8 cellular contexts compared by ENCODE assay signal in genomic region chr11:72813740-72814138, GRCh38. TPM values are rescaled to one million over a fixed set of nuclear protein-coding genes. Genes with fewer than 3 reads are reported as not detected.
DNase-seq lines count a peak whose midpoint lies in the region; ATAC-seq, FAIRE-seq and TF ChIP-seq lines count a peak whose summit lies in the region.

No MANE protein-coding gene starts in this region.

- H3K9me3 ChIP-seq in osteoblast (ENCODE audit: low read depth, low read length), result no peaks in the 10 kb centered on the region

- peak overlapping the region; percentile 97 for H3K27ac ChIP-seq in osteoblast (ENCODE audit: low read depth, low read length)

- FAIRE-seq in frontal cortex (lab: Jason Lieb, UNC), result no peak

- no peaks in the 10 kb centered on the region for H3K27me3 Mint-ChIP-seq in activated T-cell treated with anti-CD3 and anti-CD28 coated beads, Interleukin-2, amount 50 U/mL, for 4 hours (ENCODE audit: low read depth)

- H3K4me3 Mint-ChIP-seq in activated T-cell treated with anti-CD3 and anti-CD28 coated beads, Interleukin-2, amount 50 U/mL, for 4 hours, result peak overlapping the region; percentile 99

- TF ChIP-seq CTCF in osteoblast (IDR thresholded peaks at IDR 0.05; ENCODE audit: extremely low read depth, low read depth, low read length), result no peak

- peak overlapping the region; percentile 79 for H3K4me3 ChIP-seq in osteoblast (ENCODE audit: insufficient read depth, low read length)

- peaks cover 20% of the 10 kb centered on the region for H3K36me3 Mint-ChIP-seq in activated T-cell treated with anti-CD3 and anti-CD28 coated beads, Interleukin-2, amount 50 U/mL, for 4 hours (ENCODE audit: insufficient read depth)

- H3K4me1 ChIP-seq in osteoblast (ENCODE audit: insufficient read depth, low read length), result peaks cover 31% of the 10 kb centered on the region

- peaks cover 34% of the 10 kb centered on the region for H3K79me2 ChIP-seq in osteoblast (ENCODE audit: insufficient read depth, low read length)

- peak; percentile 42 for ATAC-seq in GM19351 (IDR thresholded peaks at IDR 0.05; ENCODE audit: unreplicated experiment)
- peak; percentile 29 for ATAC-seq in HG03378 (IDR thresholded peaks at IDR 0.05; ENCODE audit: unreplicated experiment)
- peak; percentile 67 to 69 for ATAC-seq in activated T-cell treated with anti-CD3 and anti-CD28 coated beads, Interleukin-2, amount 50 U/mL, for 4 hours

- H3K4me1 Mint-ChIP-seq in activated T-cell treated with anti-CD3 and anti-CD28 coated beads, Interleukin-2, amount 50 U/mL, for 4 hours (ENCODE audit: low read depth), result peaks cover 44% of the 10 kb centered on the region

- H2AFZ ChIP-seq in osteoblast (ENCODE audit: low read length), result peak overlapping the region; percentile 88

- no peaks in the 10 kb centered on the region for H3K9me3 Mint-ChIP-seq in activated T-cell treated with anti-CD3 and anti-CD28 coated beads, Interleukin-2, amount 50 U/mL, for 4 hours

- DNase-seq in DMS79 treated with DMSO at 0.1 percent for 48 hours (lab: John Stamatoyannopoulos, UW), result peak; percentile 90
- DNase-seq in NCI-H510A treated with DMSO at 0.1 percent for 48 hours (lab: John Stamatoyannopoulos, UW), result peak; percentile 91
- no peak for DNase-seq in activated T-cell treated with anti-CD3 and anti-CD28 coated beads, Interleukin-2, amount 50 U/mL, for 4 hours
- DNase-seq in frontal cortex (ENCODE audit: low spot score in 2 of 2), result peak; percentile 85 to 89
- no peak for DNase-seq in osteoblast (ENCODE audit: insufficient read length, low spot score, missing footprints)
- DNase-seq in T1000 (lab: John Stamatoyannopoulos, UW), result no peak

- H3K36me3 ChIP-seq in osteoblast (ENCODE audit: insufficient read depth, low read length), result peaks cover 21% of the 10 kb centered on the region

- H3K4me2 ChIP-seq in osteoblast (ENCODE audit: insufficient read depth, low read length), result peak overlapping the region; percentile 90

- H3K27me3 ChIP-seq in osteoblast (ENCODE audit: insufficient read depth, low read length), result no peaks in the 10 kb centered on the region

- peaks cover 6% of the 10 kb centered on the region for H4K20me1 ChIP-seq in osteoblast (ENCODE audit: insufficient read depth, low read length)

RNA-seq across cellular contexts. Expression of gene ATG16L2, which starts 0.5 kb away (rescaled TPM):
- total RNA-seq in activated T-cell treated with anti-CD3 and anti-CD28 coated beads, Interleukin-2, amount 50 U/mL, for 4 hours, result 10 to 100 TPM; 23.8 to 28.9 (median 26.0) TPM
- 2.9 TPM for total RNA-seq in frontal cortex
- 11.9 and 12.4 TPM in 2 replicates for total RNA-seq in osteoblast

RNA-seq across cellular contexts. Expression of gene STARD10, which starts 19.9 kb away (rescaled TPM):
- 10 to 100 TPM in 2 of 3 donors, 1 to 10 TPM in 1; 9.4 to 13.8 (median 13.0) TPM for total RNA-seq in activated T-cell treated with anti-CD3 and anti-CD28 coated beads, Interleukin-2, amount 50 U/mL, for 4 hours
- total RNA-seq in frontal cortex (37.9 TPM), osteoblast (25.3 and 25.7 TPM in 2 replicates)

Comparison
In these comparisons a context has a peak if more than half of its experiments do, and no peak if none do; other contexts are left out.
1. DNase-seq: peak in DMS79 treated with DMSO at 0.1 percent for 48 hours (single experiment), NCI-H510A treated with DMSO at 0.1 percent for 48 hours (single experiment) and frontal cortex (2 of 2); none in activated T-cell treated with anti-CD3 and anti-CD28 coated beads, Interleukin-2, amount 50 U/mL, for 4 hours (single experiment), osteoblast (single experiment) and T1000 (single experiment).
2. Peak in every context shown above with its lines, with median percentiles within 50 percentile points of each other: ATAC-seq.